35 cellular contexts compared by ENCODE assay signal in genomic region chr15:62219799-62220198, GRCh38. TPM values are rescaled to one million over a fixed set of nuclear protein-coding genes. Genes with fewer than 3 reads are reported as not detected.
"Had no signal": no experiment of that assay in that cellular context is flagged by ENCODE, and none has a peak within 500 bp of the region (broad histone marks: within the 10 kb centered on the region; RNA-seq: fewer than 3 reads in every experiment).

No MANE protein-coding gene starts in this region.

- H3K4me1 Mint-ChIP-seq: activated CD4-positive, alpha-beta T cell treated with anti-CD3 and anti-CD28 coated beads for 36 hours; activated CD8-positive, alpha-beta memory T cell treated with anti-CD3 and anti-CD28 coated beads, Interleukin-2, amount 10 ng/mL, durations not matched to agents 7 days and 5 days; activated naive CD4-positive, alpha-beta T cell treated with anti-CD3 and anti-CD28 coated beads, Interleukin-2, amount 50 U/mL, for 24 hours; activated naive CD8-positive, alpha-beta T cell treated with anti-CD3 and anti-CD28 coated beads, Interleukin-2, amount 10 ng/mL, durations not matched to agents 7 days and 5 days; activated naive CD8-positive, alpha-beta T cell treated with anti-CD3 and anti-CD28 coated beads, Interleukin-2, amount 50 U/mL, for 24 hours; brain; WTC11 had no signal

- ATAC-seq: activated CD4-positive, alpha-beta T cell treated with anti-CD3 and anti-CD28 coated beads for 36 hours; activated CD4-positive, CD25-positive, alpha-beta regulatory T cell treated with anti-CD3 and anti-CD28 coated beads, Interleukin-2, amount 50 U/mL, for 24 hours; activated CD8-positive, alpha-beta memory T cell treated with anti-CD3 and anti-CD28 coated beads, Interleukin-2, amount 10 ng/mL, durations not matched to agents 7 days and 5 days; activated CD8-positive, alpha-beta T cell treated with anti-CD3 and anti-CD28 coated beads, Interleukin-2, amount 10 ng/mL, durations not matched to agents 7 days and 5 days; activated naive CD8-positive, alpha-beta T cell treated with anti-CD3 and anti-CD28 coated beads, Interleukin-2, amount 50 U/mL, for 24 hours; WTC11 had no signal

- H3K36me3 Mint-ChIP-seq: activated CD8-positive, alpha-beta memory T cell treated with anti-CD3 and anti-CD28 coated beads, Interleukin-2, amount 10 ng/mL, durations not matched to agents 7 days and 5 days; activated naive CD4-positive, alpha-beta T cell treated with anti-CD3 and anti-CD28 coated beads, Interleukin-2, amount 10 ng/mL, durations not matched to agents 7 days and 5 days; brain had no signal

- H3K4me3 Mint-ChIP-seq: activated CD4-positive, alpha-beta memory T cell treated with anti-CD3 and anti-CD28 coated beads, Interleukin-2, amount 10 ng/mL, durations not matched to agents 7 days and 5 days; activated CD4-positive, alpha-beta T cell treated with anti-CD3 and anti-CD28 coated beads for 36 hours; activated CD4-positive, alpha-beta T cell treated with anti-CD3 and anti-CD28 coated beads, Interleukin-2, amount 10 ng/mL, durations not matched to agents 7 days and 5 days; activated CD8-positive, alpha-beta memory T cell treated with anti-CD3 and anti-CD28 coated beads, Interleukin-2, amount 10 ng/mL, durations not matched to agents 7 days and 5 days; activated CD8-positive, alpha-beta T cell treated with anti-CD3 and anti-CD28 coated beads, Interleukin-2, amount 10 ng/mL, durations not matched to agents 7 days and 5 days; activated naive CD4-positive, alpha-beta T cell treated with anti-CD3 and anti-CD28 coated beads, Interleukin-2, amount 10 ng/mL, durations not matched to agents 7 days and 5 days; activated naive CD4-positive, alpha-beta T cell treated with anti-CD3 and anti-CD28 coated beads, Interleukin-2, amount 50 U/mL, for 24 hours; activated naive CD8-positive, alpha-beta T cell; activated naive CD8-positive, alpha-beta T cell treated with anti-CD3 and anti-CD28 coated beads, Interleukin-2, amount 10 ng/mL, durations not matched to agents 7 days and 5 days; activated naive CD8-positive, alpha-beta T cell treated with anti-CD3 and anti-CD28 coated beads, Interleukin-2, amount 50 U/mL, for 24 hours; activated T-cell treated with anti-CD3 and anti-CD28 coated beads, Interleukin-2, amount 50 U/mL, for 24 hours; brain; T-helper 1 cell treated with Interleukin-12 subunit alpha and Interleukin-12 subunit beta and Interleukin-4 antibody, amounts not matched to agents 30 μg/mL and 1 μg/mL, for 36 hours; T-helper 2 cell treated with Interferon-gamma antibody and Interleukin-4, amounts not matched to agents 5 μg/mL and 100 μg/mL, for 36 hours; WTC11 had no signal

- H3K4me3 ChIP-seq: ascending aorta had no signal

- H3K4me1 ChIP-seq: ascending aorta had no signal

- DNase-seq: activated CD4-positive, alpha-beta memory T cell treated with anti-CD3 and anti-CD28 coated beads, Interleukin-2, amount 10 ng/mL, durations not matched to agents 7 days and 5 days; activated CD4-positive, alpha-beta T cell treated with anti-CD3 and anti-CD28 coated beads for 1 hour; activated CD4-positive, alpha-beta T cell treated with anti-CD3 and anti-CD28 coated beads for 36 hours; activated CD4-positive, alpha-beta T cell treated with anti-CD3 and anti-CD28 coated beads for 48 hours; activated CD4-positive, alpha-beta T cell treated with anti-CD3 and anti-CD28 coated beads, Interleukin-2, amount 10 ng/mL, durations not matched to agents 7 days and 5 days; activated CD4-positive, alpha-beta T cell treated with anti-CD3 and anti-CD28 coated beads, Interleukin-2, amount 50 U/mL, for 48 hours; activated CD4-positive, CD25-positive, alpha-beta regulatory T cell; activated CD8-positive, alpha-beta memory T cell treated with anti-CD3 and anti-CD28 coated beads for 24 hours; activated CD8-positive, alpha-beta memory T cell treated with anti-CD3 and anti-CD28 coated beads, Interleukin-2, amount 10 ng/mL, durations not matched to agents 7 days and 5 days; activated CD8-positive, alpha-beta memory T cell treated with anti-CD3 and anti-CD28 coated beads, Interleukin-2, amount 50 U/mL, for 48 hours; activated CD8-positive, alpha-beta T cell treated with anti-CD3 and anti-CD28 coated beads, Interleukin-2, amount 10 ng/mL, durations not matched to agents 7 days and 5 days; activated effector memory CD4-positive, alpha-beta T cell treated with Interleukin-2 at 50 U/mL for 16 hours; activated gamma-delta T cell; activated naive CD4-positive, alpha-beta T cell treated with anti-CD3 and anti-CD28 coated beads, Interleukin-2, amount 10 ng/mL, durations not matched to agents 7 days and 5 days; activated naive CD4-positive, alpha-beta T cell treated with Interleukin-2 at 50 U/mL for 16 hours; activated naive CD8-positive, alpha-beta T cell treated with anti-CD3 and anti-CD28 coated beads, Interleukin-2, amount 10 ng/mL, durations not matched to agents 7 days and 5 days; activated naive CD8-positive, alpha-beta T cell treated with anti-CD3 and anti-CD28 coated beads, Interleukin-2, amount 50 U/mL, for 24 hours; activated T-cell treated with anti-CD3 and anti-CD28 coated beads, Interleukin-2, amount 50 U/mL, for 24 hours; activated T-cell treated with anti-CD3 and anti-CD28 coated beads, Interleukin-2, amount 50 U/mL, for 48 hours; amygdala; anterior cingulate cortex; central memory CD4-positive, alpha-beta T cell; T-helper 1 cell; T-helper 2 cell; T-helper 9 cell; WERI-Rb-1 had no signal

- H3K27me3 ChIP-seq: ascending aorta had no signal

- H3K36me3 ChIP-seq: ascending aorta, WERI-Rb-1 had no signal

- H3K27ac ChIP-seq: ascending aorta, WERI-Rb-1 had no signal

- H3K27ac Mint-ChIP-seq: activated CD4-positive, alpha-beta memory T cell treated with anti-CD3 and anti-CD28 coated beads, Interleukin-2, amount 10 ng/mL, durations not matched to agents 7 days and 5 days; activated CD4-positive, alpha-beta T cell treated with anti-CD3 and anti-CD28 coated beads for 36 hours; activated CD4-positive, alpha-beta T cell treated with anti-CD3 and anti-CD28 coated beads, Interleukin-2, amount 10 ng/mL, durations not matched to agents 7 days and 5 days; activated CD8-positive, alpha-beta memory T cell treated with anti-CD3 and anti-CD28 coated beads, Interleukin-2, amount 10 ng/mL, durations not matched to agents 7 days and 5 days; activated CD8-positive, alpha-beta T cell treated with anti-CD3 and anti-CD28 coated beads, Interleukin-2, amount 10 ng/mL, durations not matched to agents 7 days and 5 days; activated naive CD4-positive, alpha-beta T cell treated with anti-CD3 and anti-CD28 coated beads, Interleukin-2, amount 10 ng/mL, durations not matched to agents 7 days and 5 days; activated naive CD4-positive, alpha-beta T cell treated with anti-CD3 and anti-CD28 coated beads, Interleukin-2, amount 50 U/mL, for 24 hours; activated naive CD8-positive, alpha-beta T cell; activated naive CD8-positive, alpha-beta T cell treated with anti-CD3 and anti-CD28 coated beads, Interleukin-2, amount 10 ng/mL, durations not matched to agents 7 days and 5 days; activated naive CD8-positive, alpha-beta T cell treated with anti-CD3 and anti-CD28 coated beads, Interleukin-2, amount 50 U/mL, for 24 hours; activated T-cell treated with anti-CD3 and anti-CD28 coated beads, Interleukin-2, amount 50 U/mL, for 24 hours; activated T-helper 2 cell treated with anti-CD3 and anti-CD28 coated beads, Interferon-gamma antibody, Interleukin-2, Interleukin-4, amounts not matched to agents 10 μg/mL and 5 μg/mL and 100 μg/mL, durations not matched to agents 14 hours and 24 hours and 36 hours; brain; T-helper 1 cell treated with Interleukin-12 subunit alpha and Interleukin-12 subunit beta and Interleukin-4 antibody, amounts not matched to agents 30 μg/mL and 1 μg/mL, for 36 hours; T-helper 2 cell treated with Interferon-gamma antibody and Interleukin-4, amounts not matched to agents 5 μg/mL and 100 μg/mL, for 36 hours; WTC11 had no signal

RNA-seq across cellular contexts. Expression of gene C2CD4B, which starts 54.7 kb away (rescaled TPM):
- total RNA-seq: activated CD4-positive, alpha-beta T cell treated with anti-CD3 and anti-CD28 coated beads, Interleukin-2, amount 10 ng/mL, durations not matched to agents 7 days and 5 days; activated CD8-positive, alpha-beta T cell treated with anti-CD3 and anti-CD28 coated beads, Interleukin-2, amount 10 ng/mL, durations not matched to agents 7 days and 5 days; activated naive CD8-positive, alpha-beta T cell treated with anti-CD3 and anti-CD28 coated beads, Interleukin-2, amount 10 ng/mL, durations not matched to agents 7 days and 5 days had no signal
